Comparison of ENCODE assay signal across 12 cellular contexts in genomic region chr19:54035215-54036178, GRCh38. TPM values are rescaled to one million over a fixed set of nuclear protein-coding genes. Genes with fewer than 3 reads are reported as not detected.
A peak's percentile ranks its signal among the peaks of the same experiment; 100 is the strongest.
DNase-seq lines count a peak whose midpoint lies in the region; FAIRE-seq and TF ChIP-seq lines count a peak whose summit lies in the region.
"Had no signal": no experiment of that assay in that cellular context is flagged by ENCODE, and none has a peak within 500 bp of the region (broad histone marks: within the 10 kb centered on the region; RNA-seq: fewer than 3 reads in every experiment).

No MANE protein-coding gene starts in this region.

- FAIRE-seq in keratinocyte (lab: Jason Lieb, UNC) = peak; percentile 79

- CTCF ChIA-PET in AG04450 (lab: Charles Lee) = interaction anchor here (0.5 to 2.6 kb wide), 7 partner anchors 11 to 838 kb away, joined by 3 to 20 read pairs (median 7); partner anchors contain the start of gene PRKCG
- CTCF ChIA-PET in mammary epithelial cell (lab: Charles Lee; ENCODE audit: low non-redundant PET) = interaction anchor here (0.7 kb wide), 1 partner anchor 243 kb away, joined by 4 read pairs; no protein-coding TSS in a partner anchor

- H3K9ac ChIP-seq in mammary epithelial cell (ENCODE audit: insufficient read depth, low read length) = no peak overlapping the region
- H3K9ac ChIP-seq in keratinocyte (ENCODE audit: control insufficient read depth, extremely low read depth, insufficient read depth, low read length) = no peak overlapping the region

- dilution Hi-C loops in mammary epithelial cell (cut with HindIII; ENCODE audit: low sequenced_read_pairs) (no loop called here), keratinocyte (cut with MboI; ENCODE audit: extremely low pct_ligation_motif_present, low sequenced_read_pairs) (loop anchor here (25.0 kb wide), 1 partner anchor 98 kb away; no protein-coding TSS in a partner anchor)

- H4K20me1 ChIP-seq in mammary epithelial cell (ENCODE audit: insufficient read depth, low read length) = no peaks in the 10 kb centered on the region
- no peaks in the 10 kb centered on the region for H4K20me1 ChIP-seq in keratinocyte (ENCODE audit: control insufficient read depth, extremely low read depth, insufficient read depth, low read length)

- POLR2A ChIA-PET in AG04450 (lab: Yijun Ruan, JAX) = no interaction called here

- H3K36me3 ChIP-seq in mammary epithelial cell (ENCODE audit: insufficient read depth, low read length) (no peaks in the 10 kb centered on the region), keratinocyte (ENCODE audit: control insufficient read depth in 2 of 2, extremely low read depth in 1 of 2, insufficient read depth in 2 of 2, low read length in 2 of 2) (no peaks in the 10 kb centered on the region)
- H3K36me3 ChIP-seq: upper lobe of right lung had no signal

- H3K4me3 ChIP-seq in AG04450 (ENCODE audit: low read depth, low read length) = no peak overlapping the region
- no peak overlapping the region for H3K4me3 ChIP-seq in mammary epithelial cell (replicated peaks in 1 of 3; ENCODE audit: insufficient read depth in 1 of 3, low read depth in 2 of 3, low read length in 3 of 3)
- no peak overlapping the region for H3K4me3 ChIP-seq in keratinocyte (ENCODE audit: control insufficient read depth in 2 of 3, extremely low read depth in 1 of 3, insufficient read depth in 2 of 3, low read depth in 1 of 3, low read length in 3 of 3)
- H3K4me3 ChIP-seq: upper lobe of right lung had no signal

- H3K9me3 ChIP-seq in AG04450 (ENCODE audit: control insufficient read depth, insufficient read depth, low read length) = no peaks in the 10 kb centered on the region
- H3K9me3 ChIP-seq in mammary epithelial cell (replicated peaks; ENCODE audit: insufficient read depth, low read length) = peaks cover 5% of the 10 kb centered on the region
- no peaks in the 10 kb centered on the region for H3K9me3 ChIP-seq in keratinocyte (ENCODE audit: control insufficient read depth, low read depth, low read length)
- H3K9me3 ChIP-seq: upper lobe of right lung had no signal

- no peak overlapping the region for H3K4me2 ChIP-seq in mammary epithelial cell (ENCODE audit: insufficient read depth, low read depth, low read length)
- H3K4me2 ChIP-seq in keratinocyte (ENCODE audit: control insufficient read depth, extremely low read depth, insufficient read depth, low read depth, low read length) = peak overlapping the region; percentile 32

- TF ChIP-seq CTCF in AG04450 (IDR thresholded peaks at IDR 0.05; ENCODE audit: low read depth, low read length) = no peak
- no peak for TF ChIP-seq CTCF in mammary epithelial cell (conservative IDR thresholded peaks at IDR 0.05 in 1 of 2, IDR thresholded peaks at IDR 0.05 in 1 of 2; ENCODE audit: extremely low read depth in 1 of 2, insufficient read depth in 1 of 2, low read depth in 1 of 2, low read length in 2 of 2)
- no peak for TF ChIP-seq CTCF in keratinocyte (optimal IDR thresholded peaks at IDR 0.05 in 1 of 3, IDR thresholded peaks at IDR 0.05 in 1 of 3, conservative IDR thresholded peaks at IDR 0.05 in 1 of 3; ENCODE audit: extremely low read depth in 1 of 3, insufficient read depth in 2 of 3, low read length in 3 of 3)

- intact Hi-C loops in mammary epithelial cell (cut with micrococcal nuclease) = no loop called here

- no peaks in the 10 kb centered on the region for H3K4me1 ChIP-seq in mammary epithelial cell (ENCODE audit: insufficient read depth, low read length)
- peaks cover 5% of the 10 kb centered on the region for H3K4me1 ChIP-seq in keratinocyte (ENCODE audit: control insufficient read depth, extremely low read depth, insufficient read depth, low read length)
- H3K4me1 ChIP-seq: upper lobe of right lung had no signal

- 24% methylated on average over 4 of the region's 4 CpGs for WGBS in mammary epithelial cell (ENCODE audit: low coverage, missing lambda C conversion rate)

- H3K27me3 ChIP-seq in AG04450 (ENCODE audit: control insufficient read depth, insufficient read depth, low read length) (no peaks in the 10 kb centered on the region), mammary epithelial cell (ENCODE audit: insufficient read depth, low read length) (no peaks in the 10 kb centered on the region), keratinocyte (ENCODE audit: control insufficient read depth, extremely low read depth, insufficient read depth, low read length) (no peaks in the 10 kb centered on the region)
- H3K27me3 ChIP-seq: upper lobe of right lung had no signal

- peak; percentile 50 for DNase-seq in AG04450 (ENCODE audit: low read depth, low spot score)
- peak; percentile 88 for DNase-seq in HT1080 (ENCODE audit: low read depth)
- peak; percentile 59 for DNase-seq in mammary epithelial cell
- no peak for DNase-seq in keratinocyte (ENCODE audit: low read depth, low spot score)
- no peak for DNase-seq in activated CD4-positive, CD25-positive, alpha-beta regulatory T cell (lab: John Stamatoyannopoulos, UW)
- no peak for DNase-seq in activated T-cell treated with anti-CD3 and anti-CD28 coated beads, Interleukin-2, amount 50 U/mL, for 48 hours
- no peak for DNase-seq in mesenteric fat pad (ENCODE audit: low spot score)
- no peak for DNase-seq in globus pallidus (ENCODE audit: low spot score)
- DNase-seq: NCI-H187; stimulated activated CD4-positive, alpha-beta T cell treated with anti-CD3 and anti-CD28 coated beads, Interleukin-4, amount 100 ng/mL, for 24 hours; upper lobe of right lung had no signal

- no peak overlapping the region for H2AFZ ChIP-seq in mammary epithelial cell (ENCODE audit: low read depth, low read length)
- H2AFZ ChIP-seq in keratinocyte (ENCODE audit: control insufficient read depth, low read length) = peak overlapping the region; percentile 77

- H3K9me1 ChIP-seq in keratinocyte (ENCODE audit: control insufficient read depth, extremely low read depth, insufficient read depth, low read length) = no peaks in the 10 kb centered on the region

- BruUV-seq in mammary epithelial cell (replicated peaks; lab: Mats Ljungman, UMichigan) = no TSS peak

- in situ Hi-C loops in mammary epithelial cell (cut with MboI; ENCODE audit: low sequenced_read_pairs in 2 of 2) = loop anchor here in 1 of 2 donors (10.0 to 25.0 kb wide), 2 partner anchors 131 to 223 kb away; partner anchors contain the start of genes CACNG7 and NLRP12

- peak overlapping the region; percentile 85 for H3K27ac ChIP-seq in AG04450 (ENCODE audit: low read depth, low read length)
- H3K27ac ChIP-seq in mammary epithelial cell (ENCODE audit: insufficient read depth, low read depth, low read length) = no peak overlapping the region
- no peak overlapping the region for H3K27ac ChIP-seq in keratinocyte (ENCODE audit: control insufficient read depth, insufficient read depth, low read length)
- H3K27ac ChIP-seq: upper lobe of right lung had no signal

- H3K79me2 ChIP-seq in mammary epithelial cell (ENCODE audit: insufficient read depth, low read length) (no peaks in the 10 kb centered on the region), keratinocyte (ENCODE audit: control insufficient read depth, insufficient read depth, low read length) (no peaks in the 10 kb centered on the region)

RNA-seq across cellular contexts. Expression of gene VSTM1, which starts 28.2 kb away (rescaled TPM):
- polyA plus RNA-seq in AG04450 (2011; rRNA removed) (not detected in 2 replicates), mammary epithelial cell (not detected), keratinocyte (not detected in 3 replicates)
- not detected in 2 replicates for polyA minus RNA-seq in AG04450 (2011; rRNA and poly(A)+ RNA removed)
- total RNA-seq in HT1080 (2014; rRNA removed; shearing (Covaris generic)) = 0.74 and 0.84 TPM in 2 replicates
- polyA plus RNA-seq in HT1080 (2015; cell fraction: cytosol; rRNA removed) = not detected in 2 replicates
- polyA plus RNA-seq in HT1080 (2015; cell fraction: nucleus; rRNA removed) = not detected in 2 replicates
- total RNA-seq in mammary epithelial cell (not detected), mesenteric fat pad (not detected)
- polyA minus RNA-seq in mammary epithelial cell (not detected), keratinocyte (not detected in 3 replicates)
- not detected for polyA plus RNA-seq in keratinocyte (2011; ENCODE audit: low read depth)
- polyA plus RNA-seq in keratinocyte (2011; cell fraction: cytosol; rRNA removed) = not detected in 2 replicates
- not detected in 2 replicates for polyA plus RNA-seq in keratinocyte (2011; cell fraction: nucleus; rRNA removed)
- polyA plus RNA-seq in keratinocyte (2012; ENCODE audit: low replicate concordance) = not detected in 2 replicates
- not detected for polyA minus RNA-seq in keratinocyte (2011; cell fraction: cytosol; rRNA and poly(A)+ RNA removed)
- not detected in 2 replicates for polyA minus RNA-seq in keratinocyte (2011; cell fraction: nucleus; rRNA and poly(A)+ RNA removed)
- total RNA-seq: T-helper 1 cell treated with Interleukin-12 subunit alpha and Interleukin-12 subunit beta and Interleukin-4 antibody, amounts not matched to agents 30 ng/mL and 1 ng/mL, for 36 hours had no signal

RNA-seq across cellular contexts. Expression of gene CACNG6, which starts 44.1 kb away (rescaled TPM):
- polyA plus RNA-seq in AG04450 (2011; rRNA removed) (0.17 and 0.19 TPM in 2 replicates), mammary epithelial cell (not detected), keratinocyte (not detected in 3 replicates)
- not detected in 2 replicates for polyA minus RNA-seq in AG04450 (2011; rRNA and poly(A)+ RNA removed)
- 0.23 TPM in 1 of 2 replicates, not detected in the other for total RNA-seq in HT1080 (2014; rRNA removed; shearing (Covaris generic))
- 0.36 and 0.87 TPM in 2 replicates for polyA plus RNA-seq in HT1080 (2015; cell fraction: cytosol; rRNA removed)
- 0.41 and 1.1 TPM in 2 replicates for polyA plus RNA-seq in HT1080 (2015; cell fraction: nucleus; rRNA removed)
- total RNA-seq in mammary epithelial cell (not detected), mesenteric fat pad (not detected)
- polyA minus RNA-seq in mammary epithelial cell (not detected), keratinocyte (not detected in 3 replicates)
- not detected for polyA plus RNA-seq in keratinocyte (2011; ENCODE audit: low read depth)
- not detected in 2 replicates for polyA plus RNA-seq in keratinocyte (2011; cell fraction: cytosol; rRNA removed)
- polyA plus RNA-seq in keratinocyte (2011; cell fraction: nucleus; rRNA removed) = not detected in 2 replicates
- polyA plus RNA-seq in keratinocyte (2012; ENCODE audit: low replicate concordance) = not detected in 2 replicates
- not detected for polyA minus RNA-seq in keratinocyte (2011; cell fraction: cytosol; rRNA and poly(A)+ RNA removed)
- not detected in 2 replicates for polyA minus RNA-seq in keratinocyte (2011; cell fraction: nucleus; rRNA and poly(A)+ RNA removed)
- total RNA-seq: T-helper 1 cell treated with Interleukin-12 subunit alpha and Interleukin-12 subunit beta and Interleukin-4 antibody, amounts not matched to agents 30 ng/mL and 1 ng/mL, for 36 hours; upper lobe of right lung had no signal

RNA-seq across cellular contexts. Expression of gene TARM1, which starts 45.7 kb away (rescaled TPM):
- polyA plus RNA-seq in AG04450 (2011; rRNA removed) (not detected in 2 replicates), mammary epithelial cell (not detected), keratinocyte (not detected in 3 replicates)
- not detected in 2 replicates for polyA minus RNA-seq in AG04450 (2011; rRNA and poly(A)+ RNA removed)
- total RNA-seq in HT1080 (2014; rRNA removed; shearing (Covaris generic)) = not detected in 2 replicates
- polyA plus RNA-seq in HT1080 (2015; cell fraction: cytosol; rRNA removed) = not detected in 2 replicates
- polyA plus RNA-seq in HT1080 (2015; cell fraction: nucleus; rRNA removed) = not detected in 2 replicates
- total RNA-seq in mammary epithelial cell (not detected), mesenteric fat pad (not detected)
- polyA minus RNA-seq in mammary epithelial cell (not detected), keratinocyte (not detected in 3 replicates)
- polyA plus RNA-seq in keratinocyte (2011; ENCODE audit: low read depth) = not detected
- polyA plus RNA-seq in keratinocyte (2011; cell fraction: cytosol; rRNA removed) = not detected in 2 replicates
- not detected in 2 replicates for polyA plus RNA-seq in keratinocyte (2011; cell fraction: nucleus; rRNA removed)
- not detected in 2 replicates for polyA plus RNA-seq in keratinocyte (2012; ENCODE audit: low replicate concordance)
- polyA minus RNA-seq in keratinocyte (2011; cell fraction: cytosol; rRNA and poly(A)+ RNA removed) = not detected
- not detected in 2 replicates for polyA minus RNA-seq in keratinocyte (2011; cell fraction: nucleus; rRNA and poly(A)+ RNA removed)
- total RNA-seq: T-helper 1 cell treated with Interleukin-12 subunit alpha and Interleukin-12 subunit beta and Interleukin-4 antibody, amounts not matched to agents 30 ng/mL and 1 ng/mL, for 36 hours; upper lobe of right lung had no signal

Comparison
In these comparisons a context has a peak if more than half of its experiments do, and no peak if none do; other contexts are left out.
1. DNase-seq: peak in AG04450 (single experiment), HT1080 (single experiment) and mammary epithelial cell (single experiment); none in keratinocyte (single experiment), activated CD4-positive, CD25-positive, alpha-beta regulatory T cell (0 of 4), activated T-cell treated with anti-CD3 and anti-CD28 coated beads, Interleukin-2, amount 50 U/mL, for 48 hours (0 of 2), mesenteric fat pad (single experiment) and globus pallidus (single experiment).